Comparison of ENCODE assay signal across 1 cellular context in the genomic region with DNA sequence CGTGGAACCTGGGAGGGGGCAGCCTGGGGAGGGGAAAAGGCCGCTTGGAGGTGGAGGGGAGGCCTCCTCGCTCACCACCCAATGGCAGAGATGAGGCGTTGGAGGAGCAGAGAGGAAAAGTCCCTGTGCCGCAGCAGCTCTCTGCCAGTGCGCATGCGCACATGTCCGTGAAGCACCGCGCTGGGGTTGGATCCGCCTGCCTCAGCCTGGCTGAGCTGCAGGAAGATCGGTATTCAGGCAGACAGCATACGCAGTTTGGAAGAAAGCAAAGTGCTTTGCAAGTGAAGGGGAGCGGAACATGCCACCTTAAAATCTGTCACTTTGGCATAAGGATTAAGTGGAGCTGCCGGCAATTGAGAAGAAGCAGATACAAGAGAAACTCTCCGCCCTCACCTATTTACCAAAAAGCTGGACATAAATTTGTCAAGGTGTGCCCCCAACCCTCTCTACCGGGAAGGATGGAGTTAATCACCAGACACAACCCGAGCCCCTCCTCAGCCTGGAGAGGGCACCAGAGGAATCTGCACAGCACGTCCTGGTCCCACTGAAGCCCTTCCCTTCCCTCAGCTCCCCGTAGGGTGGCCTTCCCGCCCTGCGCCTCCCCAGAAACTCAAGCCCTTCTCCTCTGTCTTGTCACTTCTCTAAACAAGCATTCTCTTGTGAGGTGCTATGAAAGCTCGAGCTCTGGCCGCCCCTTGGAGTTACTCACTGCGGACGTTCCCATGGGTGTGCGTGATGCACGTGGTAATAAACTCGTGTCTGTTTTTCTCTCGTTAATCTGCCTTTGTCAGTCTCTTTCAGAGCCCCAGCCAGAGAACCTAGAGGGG.
TF ChIP-seq lines count a peak whose summit lies in the region.

No MANE protein-coding gene starts in this region.

TF ChIP-seq in K562, 482 proteins besides CTCF, POLR2A, EP300 and RAD21 (continued from another document):
- TF ChIP-seq PRDM10 (IDR thresholded peaks at IDR 0.05; ENCODE audit: partially characterized antibody) (peak; percentile 89), NCOA1 (IDR thresholded peaks at IDR 0.05; ENCODE audit: low read depth) (no peak), HNRNPLL (IDR thresholded peaks at IDR 0.05; ENCODE audit: low read depth, low read length, poor library complexity, severe bottlenecking) (peak; percentile 55), E2F6 (IDR thresholded peaks at IDR 0.05; ENCODE audit: borderline replicate concordance in 1 of 2, extremely low read depth in 1 of 2, insufficient read depth in 1 of 2, insufficient read length in 1 of 2, low read depth in 1 of 2, low read length in 1 of 2, poor library complexity in 1 of 2, severe bottlenecking in 1 of 2) (peak in 1 of 2 experiments; percentile 56), NRF1 (conservative IDR thresholded peaks at IDR 0.05 in 1 of 2, IDR thresholded peaks at IDR 0.05 in 1 of 2) (peak; percentile 92 to 93), PHF8 (IDR thresholded peaks at IDR 0.05; ENCODE audit: borderline replicate concordance, low read length) (no peak), ARID2 (IDR thresholded peaks at IDR 0.05) (no peak), MEIS2 (IDR thresholded peaks at IDR 0.05; ENCODE audit: partially characterized antibody) (peak; percentile 34), ZNF212 (CRISPR knock-in tag; IDR thresholded peaks at IDR 0.05) (no peak)
- TF ChIP-seq, protein P1, sequence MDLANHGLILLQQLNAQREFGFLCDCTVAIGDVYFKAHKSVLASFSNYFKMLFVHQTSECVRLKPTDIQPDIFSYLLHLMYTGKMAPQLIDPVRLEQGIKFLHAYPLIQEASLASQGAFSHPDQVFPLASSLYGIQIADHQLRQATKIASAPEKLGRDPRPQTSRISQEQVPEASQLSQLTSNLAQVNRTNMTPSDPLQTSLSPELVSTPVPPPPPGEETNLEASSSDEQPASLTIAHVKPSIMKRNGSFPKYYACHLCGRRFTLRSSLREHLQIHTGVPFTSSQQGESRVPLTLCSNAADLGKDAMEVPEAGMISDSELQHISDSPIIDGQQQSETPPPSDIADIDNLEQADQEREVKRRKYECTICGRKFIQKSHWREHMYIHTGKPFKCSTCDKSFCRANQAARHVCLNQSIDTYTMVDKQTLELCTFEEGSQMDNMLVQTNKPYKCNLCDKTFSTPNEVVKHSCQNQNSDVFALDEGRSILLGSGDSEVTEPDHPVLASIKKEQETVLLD (IDR thresholded peaks at IDR 0.05) = peak; percentile 89
